ENCODE assay signal across 1 cellular context in genomic region chr14:99596071-99596627, GRCh38.
TF ChIP-seq lines count a peak whose summit lies in the region.

No MANE protein-coding gene starts in this region.

TF ChIP-seq in A549, 52 proteins besides CTCF, POLR2A, EP300 and RAD21 (continued from another document):
- no peak for TF ChIP-seq HMGXB4 (CRISPR knock-in tag; IDR thresholded peaks at IDR 0.05; ENCODE audit: borderline replicate concordance)
